In genomic region chr7:82293467-82293866, GRCh38 we compare ENCODE assay signal across 25 cellular contexts.
A peak's percentile ranks its signal among the peaks of the same experiment; 100 is the strongest.
DNase-seq lines count a peak whose midpoint lies in the region; ATAC-seq and TF ChIP-seq lines count a peak whose summit lies in the region.
"Had no signal": no experiment of that assay in that cellular context is flagged by ENCODE, and none has a peak within 500 bp of the region (broad histone marks: within the 10 kb centered on the region; RNA-seq: fewer than 3 reads in every experiment).

No MANE protein-coding gene starts in this region.

- H3K4me1 ChIP-seq in GM23338 (ENCODE audit: insufficient read depth), result peaks cover 17% of the 10 kb centered on the region
- H3K4me1 ChIP-seq in adipocyte (ENCODE audit: control insufficient read depth, insufficient read depth, low read length), result peaks cover 20% of the 10 kb centered on the region
- peaks cover 33% of the 10 kb centered on the region for H3K4me1 ChIP-seq in psoas muscle

- intact Hi-C loops in psoas muscle (cut with DNase I), result no loop called here

- peaks cover 5% of the 10 kb centered on the region; the same call in 2 of the 3 replicates for H3K9me3 Mint-ChIP-seq in GM23338

- H3K4me1 Mint-ChIP-seq in GM23338, result peaks cover 20% of the 10 kb centered on the region
- H3K4me1 Mint-ChIP-seq: CD14-positive monocyte; CD4-positive, alpha-beta memory T cell; CD4-positive, CD25-positive, alpha-beta regulatory T cell; CD8-positive, alpha-beta memory T cell had no signal

- H3K36me3 Mint-ChIP-seq in GM23338 (ENCODE audit: low read depth), result peaks cover 11% of the 10 kb centered on the region; the same call in 2 of the 3 replicates
- H3K36me3 Mint-ChIP-seq: CD14-positive monocyte; CD4-positive, alpha-beta memory T cell; CD4-positive, CD25-positive, alpha-beta regulatory T cell; CD8-positive, alpha-beta memory T cell had no signal

- H3K27me3 ChIP-seq in GM23338 (ENCODE audit: insufficient read depth), result no peaks in the 10 kb centered on the region
- no peaks in the 10 kb centered on the region for H3K27me3 ChIP-seq in adipocyte (replicated peaks; ENCODE audit: control insufficient read depth, insufficient read depth, low read length)
- H3K27me3 ChIP-seq in psoas muscle (ENCODE audit: insufficient read depth in 3 of 3, low read length in 2 of 3), result no peaks in the 10 kb centered on the region
- H3K27me3 ChIP-seq: BE2C, BLaER1 had no signal

- DNase-seq in GM23338 (ENCODE audit: low spot score), result no peak
- peak; percentile 45 for DNase-seq in NCI-H69 (lab: John Stamatoyannopoulos, UW)
- DNase-seq in adipocyte (ENCODE audit: low read depth), result no peak
- DNase-seq in psoas muscle, result no peak
- DNase-seq in HEK293T (ENCODE audit: extremely low spot score), result no peak
- DNase-seq in SW480 (ENCODE audit: low spot score), result no peak
- DNase-seq: 8988T; ACHN; BE2C; C1 segment of cervical spinal cord; CD4-positive, alpha-beta memory T cell; CD4-positive, CD25-positive, alpha-beta regulatory T cell; CD8-positive, alpha-beta memory T cell; COR-L47; DMS 273 treated with DMSO at 0.1 percent for 48 hours; DMS153; DMS53; DMS79; DND-41; EL; GDM1 had no signal

- POLR2A ChIA-PET in HEK293T (lab: Yijun Ruan, JAX), result no interaction called here

- CTCF ChIA-PET in HEK293T (lab: Yijun Ruan, JAX), result no interaction called here

- H3K4me3 Mint-ChIP-seq in GM23338, result no peak overlapping the region
- H3K4me3 Mint-ChIP-seq: CD14-positive monocyte; CD4-positive, CD25-positive, alpha-beta regulatory T cell; CD8-positive, alpha-beta memory T cell had no signal

- H3K4me3 ChIP-seq in GM23338 (no peak overlapping the region), adipocyte (ENCODE audit: low read length) (no peak overlapping the region), psoas muscle (no peak overlapping the region)
- H3K4me3 ChIP-seq: BLaER1, GM12878 had no signal

- no peak overlapping the region for H3K27ac Mint-ChIP-seq in GM23338
- H3K27ac Mint-ChIP-seq: CD14-positive monocyte; CD4-positive, alpha-beta memory T cell; CD4-positive, CD25-positive, alpha-beta regulatory T cell; CD8-positive, alpha-beta memory T cell had no signal

- H3K9me2 ChIP-seq in GM23338 (ENCODE audit: insufficient read depth), result no peaks in the 10 kb centered on the region

- H3K36me3 ChIP-seq in GM23338 (ENCODE audit: insufficient read depth) (no peaks in the 10 kb centered on the region), adipocyte (ENCODE audit: control insufficient read depth, insufficient read depth, low read length, severe bottlenecking) (no peaks in the 10 kb centered on the region), psoas muscle (ENCODE audit: insufficient read depth in 1 of 2, low read depth in 1 of 2) (no peaks in the 10 kb centered on the region)
- H3K36me3 ChIP-seq: BE2C, BLaER1 had no signal

- 32 to 81% (median 45%) methylated on average over 1 of the region's 1 CpG for WGBS in psoas muscle, 3 donors

- H4K20me1 ChIP-seq in GM23338 (replicated peaks; ENCODE audit: insufficient read depth), result no peaks in the 10 kb centered on the region
- H4K20me1 ChIP-seq: BLaER1 had no signal

- H3K9ac ChIP-seq in adipocyte (ENCODE audit: low read length), result peak overlapping the region; percentile 29
- H3K9ac ChIP-seq: BLaER1 had no signal

- TF ChIP-seq CTCF in GM23338 (conservative IDR thresholded peaks at IDR 0.05; ENCODE audit: low read depth in 2 of 2), result no peak
- TF ChIP-seq CTCF in psoas muscle (IDR thresholded peaks at IDR 0.05), result no peak

- H3K27ac ChIP-seq in GM23338 (ENCODE audit: low read depth) (peak overlapping the region; percentile 34; the same call in 1 of the 2 replicates), psoas muscle (peak overlapping the region; percentile 24)
- H3K27ac ChIP-seq: BLaER1 had no signal

- ATAC-seq in GM23338 (no peak), psoas muscle (peak in 2 of 4 donors; percentile 54 to 68), GM18517 (IDR thresholded peaks at IDR 0.05; ENCODE audit: unreplicated experiment) (no peak)
- ATAC-seq: GM12878 had no signal

- H3K9me3 ChIP-seq in adipocyte (ENCODE audit: control insufficient read depth, low read length) (peaks cover 4% of the 10 kb centered on the region), psoas muscle (no peaks in the 10 kb centered on the region)
- H3K9me3 ChIP-seq: BE2C had no signal

- H3K79me2 ChIP-seq in GM23338 (replicated peaks; ENCODE audit: insufficient read depth), result no peaks in the 10 kb centered on the region

- H3F3A ChIP-seq in GM23338 (replicated peaks; ENCODE audit: low read depth), result no peaks in the 10 kb centered on the region

- H3K4me2 ChIP-seq in GM23338, result no peak overlapping the region
- H3K4me2 ChIP-seq: BLaER1 had no signal

- peaks cover 3% of the 10 kb centered on the region for H3K27me3 Mint-ChIP-seq in GM23338 (ENCODE audit: insufficient read depth, low read depth, poor library complexity)
- H3K27me3 Mint-ChIP-seq: CD4-positive, alpha-beta memory T cell; CD4-positive, CD25-positive, alpha-beta regulatory T cell; CD8-positive, alpha-beta memory T cell had no signal

- no peak overlapping the region for H2AFZ ChIP-seq in GM23338

TF ChIP-seq in GM23338, 12 proteins besides CTCF, POLR2A, EP300 and RAD21:
- TF ChIP-seq EZH2 (IDR thresholded peaks at IDR 0.05; ENCODE audit: low read depth, unreplicated experiment) (no peak), NANOG (IDR thresholded peaks at IDR 0.05; ENCODE audit: borderline replicate concordance) (no peak), CREB1 (CRISPR knock-in tag; IDR thresholded peaks at IDR 0.05; ENCODE audit: low read depth) (no peak), EZH2phosphoT487 (IDR thresholded peaks at IDR 0.05; ENCODE audit: unreplicated experiment) (no peak), STAT1 (IDR thresholded peaks at IDR 0.05; ENCODE audit: unreplicated experiment) (no peak), ZNF114 (CRISPR knock-in tag; IDR thresholded peaks at IDR 0.05) (no peak)
- TF ChIP-seq, protein P1, sequence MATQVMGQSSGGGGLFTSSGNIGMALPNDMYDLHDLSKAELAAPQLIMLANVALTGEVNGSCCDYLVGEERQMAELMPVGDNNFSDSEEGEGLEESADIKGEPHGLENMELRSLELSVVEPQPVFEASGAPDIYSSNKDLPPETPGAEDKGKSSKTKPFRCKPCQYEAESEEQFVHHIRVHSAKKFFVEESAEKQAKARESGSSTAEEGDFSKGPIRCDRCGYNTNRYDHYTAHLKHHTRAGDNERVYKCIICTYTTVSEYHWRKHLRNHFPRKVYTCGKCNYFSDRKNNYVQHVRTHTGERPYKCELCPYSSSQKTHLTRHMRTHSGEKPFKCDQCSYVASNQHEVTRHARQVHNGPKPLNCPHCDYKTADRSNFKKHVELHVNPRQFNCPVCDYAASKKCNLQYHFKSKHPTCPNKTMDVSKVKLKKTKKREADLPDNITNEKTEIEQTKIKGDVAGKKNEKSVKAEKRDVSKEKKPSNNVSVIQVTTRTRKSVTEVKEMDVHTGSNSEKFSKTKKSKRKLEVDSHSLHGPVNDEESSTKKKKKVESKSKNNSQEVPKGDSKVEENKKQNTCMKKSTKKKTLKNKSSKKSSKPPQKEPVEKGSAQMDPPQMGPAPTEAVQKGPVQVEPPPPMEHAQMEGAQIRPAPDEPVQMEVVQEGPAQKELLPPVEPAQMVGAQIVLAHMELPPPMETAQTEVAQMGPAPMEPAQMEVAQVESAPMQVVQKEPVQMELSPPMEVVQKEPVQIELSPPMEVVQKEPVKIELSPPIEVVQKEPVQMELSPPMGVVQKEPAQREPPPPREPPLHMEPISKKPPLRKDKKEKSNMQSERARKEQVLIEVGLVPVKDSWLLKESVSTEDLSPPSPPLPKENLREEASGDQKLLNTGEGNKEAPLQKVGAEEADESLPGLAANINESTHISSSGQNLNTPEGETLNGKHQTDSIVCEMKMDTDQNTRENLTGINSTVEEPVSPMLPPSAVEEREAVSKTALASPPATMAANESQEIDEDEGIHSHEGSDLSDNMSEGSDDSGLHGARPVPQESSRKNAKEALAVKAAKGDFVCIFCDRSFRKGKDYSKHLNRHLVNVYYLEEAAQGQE (IDR thresholded peaks at IDR 0.05; ENCODE audit: unreplicated experiment), result no peak

TF ChIP-seq in HEK293T, 16 proteins besides CTCF, POLR2A, EP300 and RAD21:
- TF ChIP-seq TARDBP (IDR thresholded peaks at IDR 0.05), result no peak
- no peak for TF ChIP-seq L3MBTL2 (conservative IDR thresholded peaks at IDR 0.05)
- TF ChIP-seq HDGF (IDR thresholded peaks at IDR 0.05; ENCODE audit: borderline replicate concordance), result no peak
- no peak for TF ChIP-seq ELF4 (IDR thresholded peaks at IDR 0.05)
- TF ChIP-seq SUZ12 (IDR thresholded peaks at IDR 0.05), result no peak
- no peak for TF ChIP-seq ARNT (IDR thresholded peaks at IDR 0.05)
- TF ChIP-seq CTBP1 (IDR thresholded peaks at IDR 0.05; ENCODE audit: borderline replicate concordance), result no peak
- no peak for TF ChIP-seq FOXA1 (IDR thresholded peaks at IDR 0.05)
- TF ChIP-seq BHLHE40 (IDR thresholded peaks at IDR 0.05; ENCODE audit: borderline replicate concordance), result no peak
